8 cellular contexts compared by ENCODE assay signal in the genomic region with DNA sequence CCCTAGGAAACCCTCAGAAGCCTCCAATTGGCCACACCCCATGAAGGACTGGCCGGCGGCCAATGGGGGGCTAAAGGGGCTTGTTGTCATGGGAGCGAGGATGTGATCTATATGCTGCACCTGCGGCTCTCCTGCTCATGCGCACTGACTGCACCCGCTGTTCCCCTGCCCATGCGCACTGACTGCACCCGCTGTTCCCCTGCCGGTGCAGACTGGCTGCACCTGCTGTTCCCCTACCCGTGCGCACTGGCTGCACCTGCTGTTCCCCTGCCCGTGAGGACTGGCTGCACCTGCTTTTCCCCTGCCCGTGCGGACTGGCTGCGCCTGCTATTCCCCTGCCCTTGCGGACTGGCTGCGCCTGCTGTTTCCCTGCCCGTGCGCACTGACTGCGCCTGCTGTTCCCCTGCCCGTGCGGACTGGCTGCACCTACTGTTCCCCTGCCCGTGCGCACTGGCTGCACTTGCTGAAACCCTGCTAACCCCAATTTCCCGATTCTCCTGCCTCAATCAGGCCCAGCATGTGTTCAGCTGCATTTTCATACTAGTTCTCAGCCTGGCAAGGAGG. TPM values are rescaled to one million over a fixed set of nuclear protein-coding genes. Genes with fewer than 3 reads are reported as not detected.
DNase-seq lines count a peak whose midpoint lies in the region; ATAC-seq and TF ChIP-seq lines count a peak whose summit lies in the region.

No MANE protein-coding gene starts in this region.

- H3K27ac ChIP-seq in mammary epithelial cell (ENCODE audit: insufficient read depth, low read depth, low read length), result no peak overlapping the region

- peaks cover 8% of the 10 kb centered on the region for H3K9me3 Mint-ChIP-seq in mesothelial cell of epicardium

- peaks cover 43% of the 10 kb centered on the region for H3K27me3 Mint-ChIP-seq in mesothelial cell of epicardium (ENCODE audit: low read depth)

- peaks cover 12% of the 10 kb centered on the region for H3K4me1 Mint-ChIP-seq in mesothelial cell of epicardium

- H3K36me3 ChIP-seq in mammary epithelial cell (ENCODE audit: insufficient read depth, low read length), result no peaks in the 10 kb centered on the region

- CTCF ChIA-PET in mammary epithelial cell (lab: Charles Lee; ENCODE audit: low non-redundant PET), result no interaction called here

- H3K4me2 ChIP-seq in mammary epithelial cell (ENCODE audit: insufficient read depth, low read depth, low read length), result peak overlapping the region; percentile 47

- peaks cover 6% of the 10 kb centered on the region for H3K4me1 ChIP-seq in mammary epithelial cell (ENCODE audit: insufficient read depth, low read length)

- H3K27ac Mint-ChIP-seq in mesothelial cell of epicardium, result no peak overlapping the region

- H3K4me3 ChIP-seq in mammary epithelial cell (replicated peaks in 1 of 3; ENCODE audit: insufficient read depth in 1 of 3, low read depth in 2 of 3, low read length in 3 of 3), result no peak overlapping the region

- ATAC-seq in HG02588 (IDR thresholded peaks at IDR 0.05; ENCODE audit: unreplicated experiment), result peak; percentile 73
- ATAC-seq in GM19324 (IDR thresholded peaks at IDR 0.05; ENCODE audit: low FRiP score, unreplicated experiment), result no peak

- in situ Hi-C loops in mammary epithelial cell (cut with MboI; ENCODE audit: low sequenced_read_pairs in 2 of 2), result no loop called here

- DNase-seq in GM10266 (ENCODE audit: extremely low spot score), result peak; percentile 95
- DNase-seq in NCI-H128 (lab: John Stamatoyannopoulos, UW; ENCODE audit: unreplicated experiment), result peak; percentile 99
- DNase-seq in T-helper 22 cell (ENCODE audit: low read depth), result peak; percentile 41
- DNase-seq in mammary epithelial cell, result peak; percentile 28
- DNase-seq in mesothelial cell of epicardium (ENCODE audit: low spot score in 2 of 2, unreplicated experiment in 2 of 2), result peak; percentile 65 to 73
- DNase-seq in stimulated activated CD8-positive, alpha-beta memory T cell treated with anti-CD3 and anti-CD28 coated beads, Interleukin-7, amount 100 ng/mL, for 48 hours (ENCODE audit: extremely low read depth in 1 of 2, low read depth in 1 of 2), result peak; percentile 39 to 56

- 0% methylated on average over 15 of the region's 25 CpGs for WGBS in mammary epithelial cell (ENCODE audit: low coverage, missing lambda C conversion rate)

- no peaks in the 10 kb centered on the region for H3K79me2 ChIP-seq in mammary epithelial cell (ENCODE audit: insufficient read depth, low read length)

- H3K4me3 Mint-ChIP-seq in mesothelial cell of epicardium, result peak overlapping the region; percentile 68

- no peak overlapping the region for H3K9ac ChIP-seq in mammary epithelial cell (ENCODE audit: insufficient read depth, low read length)

- TF ChIP-seq CTCF in GM10266 (IDR thresholded peaks at IDR 0.05; ENCODE audit: control insufficient read depth, insufficient read depth, low read depth, missing control alignments) (no peak), mammary epithelial cell (conservative IDR thresholded peaks at IDR 0.05 in 1 of 2, IDR thresholded peaks at IDR 0.05 in 1 of 2; ENCODE audit: extremely low read depth in 1 of 2, insufficient read depth in 1 of 2, low read depth in 1 of 2, low read length in 2 of 2) (no peak), mesothelial cell of epicardium (IDR thresholded peaks at IDR 0.05; ENCODE audit: unreplicated experiment) (no peak)

- intact Hi-C loops in mammary epithelial cell (cut with micrococcal nuclease), result no loop called here

- H3K36me3 Mint-ChIP-seq in mesothelial cell of epicardium, result peaks cover 2% of the 10 kb centered on the region

- dilution Hi-C loops in mammary epithelial cell (cut with HindIII; ENCODE audit: low sequenced_read_pairs), result no loop called here

- BruUV-seq in mammary epithelial cell (replicated peaks; lab: Mats Ljungman, UMichigan), result no TSS peak

- peaks cover 3% of the 10 kb centered on the region for H3K27me3 ChIP-seq in mammary epithelial cell (ENCODE audit: insufficient read depth, low read length)

- peak overlapping the region; percentile 42 for H2AFZ ChIP-seq in mammary epithelial cell (ENCODE audit: low read depth, low read length)

- no peaks in the 10 kb centered on the region for H3K9me3 ChIP-seq in mammary epithelial cell (replicated peaks; ENCODE audit: insufficient read depth, low read length)

- H4K20me1 ChIP-seq in mammary epithelial cell (ENCODE audit: insufficient read depth, low read length), result no peaks in the 10 kb centered on the region

RNA-seq across cellular contexts. Expression of gene MCCC1, which starts 16.8 kb away (rescaled TPM):
- 10 to 100 TPM; 14.0 to 15.3 TPM for total RNA-seq in mammary epithelial cell
- polyA plus RNA-seq in mammary epithelial cell, result 11.2 TPM
- polyA minus RNA-seq in mammary epithelial cell, result 5.8 TPM
- total RNA-seq in mesothelial cell of epicardium, result 36.4 to 39.0 TPM (median 37.3 TPM) in 3 replicates

RNA-seq across cellular contexts. Expression of gene LAMP3, which starts 46.4 kb away (rescaled TPM):
- 1 to 10 TPM in 1 of 2 donors, under 1 TPM in 1; 0.83 to 1.7 TPM for total RNA-seq in mammary epithelial cell
- 0.40 TPM for polyA plus RNA-seq in mammary epithelial cell
- polyA minus RNA-seq in mammary epithelial cell, result not detected
- total RNA-seq in mesothelial cell of epicardium, result 1.5 to 1.9 TPM (median 1.7 TPM) in 3 replicates

Comparison
In these comparisons a context has a peak if more than half of its experiments do, and no peak if none do; other contexts are left out.
1. DNase-seq: peak in every context shown above with its lines; median percentile 99 in NCI-H128; 95 in GM10266; 69 in mesothelial cell of epicardium; 48 in stimulated activated CD8-positive, alpha-beta memory T cell treated with anti-CD3 and anti-CD28 coated beads, Interleukin-7, amount 100 ng/mL, for 48 hours; 41 in T-helper 22 cell; 28 in mammary epithelial cell.